8 cellular contexts compared by ENCODE assay signal in the genomic region with DNA sequence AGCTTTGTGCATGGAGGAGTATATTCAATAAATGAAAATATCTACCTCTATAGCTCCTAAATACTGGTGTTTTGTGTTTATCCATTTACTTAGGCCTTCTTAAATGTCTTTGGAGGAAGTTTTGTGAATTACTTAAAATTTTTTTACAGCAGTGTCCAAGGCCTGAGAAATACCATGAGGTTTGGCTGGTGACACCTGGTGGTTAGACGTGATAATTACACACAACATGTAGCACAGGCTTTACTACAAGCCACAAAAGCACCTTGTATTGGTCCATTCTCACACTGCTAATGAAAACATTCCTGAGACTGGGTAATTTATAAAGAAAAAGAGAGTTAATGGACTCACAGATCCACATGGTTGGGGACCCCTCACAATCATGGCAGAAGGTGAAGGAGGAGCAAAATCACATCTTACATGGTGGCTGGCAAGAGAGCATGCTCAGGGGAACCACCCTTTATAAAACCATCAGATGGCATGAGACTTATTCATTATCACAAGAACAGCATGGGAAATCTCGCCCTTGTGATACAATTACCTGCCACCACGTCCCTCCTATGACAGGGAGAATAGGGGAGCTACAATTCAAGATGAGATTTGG. TPM values are rescaled to one million over a fixed set of nuclear protein-coding genes. Genes with fewer than 3 reads are reported as not detected.
A peak's percentile ranks its signal among the peaks of the same experiment; 100 is the strongest.
DNase-seq lines count a peak whose midpoint lies in the region; ATAC-seq, FAIRE-seq and TF ChIP-seq lines count a peak whose summit lies in the region.

No MANE protein-coding gene starts in this region.

- H3K4me1 ChIP-seq in HEK293 (ENCODE audit: control insufficient read depth, insufficient read depth, low read length) = no peaks in the 10 kb centered on the region
- no peaks in the 10 kb centered on the region for H3K4me1 ChIP-seq in left lung

- H3K4me3 Mint-ChIP-seq in stimulated activated naive CD8-positive, alpha-beta T cell treated with anti-CD3 and anti-CD28 coated beads, Interleukin-15, amount 100 ng/mL, for 72 hours = no peak overlapping the region

- peak; percentile 98 for ATAC-seq in left lung
- peak; percentile 82 for ATAC-seq in stimulated activated naive CD8-positive, alpha-beta T cell treated with anti-CD3 and anti-CD28 coated beads, Interleukin-15, amount 100 ng/mL, for 72 hours

- H3K9me3 Mint-ChIP-seq in stimulated activated naive CD8-positive, alpha-beta T cell treated with anti-CD3 and anti-CD28 coated beads, Interleukin-15, amount 100 ng/mL, for 72 hours = no peaks in the 10 kb centered on the region

- H3K79me2 ChIP-seq in SU-DHL-6 (ENCODE audit: insufficient read depth, low read length) = no peaks in the 10 kb centered on the region

- H3K4me1 Mint-ChIP-seq in stimulated activated naive CD8-positive, alpha-beta T cell treated with anti-CD3 and anti-CD28 coated beads, Interleukin-15, amount 100 ng/mL, for 72 hours = no peaks in the 10 kb centered on the region

- TF ChIP-seq CTCF in GM10248 (IDR thresholded peaks at IDR 0.05; ENCODE audit: control extremely low read depth, extremely low read depth, low read depth, missing control alignments) = peak; percentile 51
- no peak for TF ChIP-seq CTCF in HEK293 (tag by site-specific recombination; IDR thresholded peaks at IDR 0.05)
- TF ChIP-seq CTCF in SU-DHL-6 (IDR thresholded peaks at IDR 0.05; ENCODE audit: insufficient read depth, low read length, poor library complexity, severe bottlenecking) = peak; percentile 58
- TF ChIP-seq CTCF in choroid plexus epithelial cell (conservative IDR thresholded peaks at IDR 0.05; ENCODE audit: low read depth, low read length) = peak; percentile 73
- peak; percentile 68 to 72 for TF ChIP-seq CTCF in left lung (IDR thresholded peaks at IDR 0.05)

- no peak overlapping the region for H3K4me2 ChIP-seq in SU-DHL-6 (ENCODE audit: low read depth, low read length, poor library complexity, severe bottlenecking)

- no peaks in the 10 kb centered on the region for H3F3A ChIP-seq in SU-DHL-6 (ENCODE audit: insufficient read depth)

- H3K4me3 ChIP-seq in HEK293 (ENCODE audit: low read depth, low read length) (no peak overlapping the region), SU-DHL-6 (ENCODE audit: insufficient read depth, low read length, poor library complexity, severe bottlenecking) (no peak overlapping the region), choroid plexus epithelial cell (ENCODE audit: low read depth, low read length) (no peak overlapping the region), left lung (no peak overlapping the region)

- H3K9me2 ChIP-seq in SU-DHL-6 (replicated peaks; ENCODE audit: insufficient read depth, low read length) = no peaks in the 10 kb centered on the region

- peak; percentile 95 for FAIRE-seq in A204.1 (lab: Jason Lieb, UNC)

- no peaks in the 10 kb centered on the region for H4K20me1 ChIP-seq in SU-DHL-6 (ENCODE audit: low read depth, low read length)

- CTCF ChIA-PET in GM10248 (lab: Yijun Ruan, JAX) (interaction anchor here (0.7 to 4.1 kb wide), 37 partner anchors 9 to 371 kb away, joined by 3 to 82 read pairs (median 4); partner anchors contain the start of genes HYAL4 and WASL), HEK293 (lab: Yijun Ruan, JAX) (interaction anchor here (0.6 to 4.1 kb wide), 43 partner anchors 8 to 371 kb away, joined by 3 to 73 read pairs (median 4); partner anchors contain the start of gene WASL)

- H2AFZ ChIP-seq in SU-DHL-6 (ENCODE audit: low read depth, low read length, severe bottlenecking) = no peak overlapping the region

- intact Hi-C loops in left lung (cut with DNase I) = loop anchor here in 1 of 2 donors (10.0 kb wide), 2 partner anchors 71 to 181 kb away; no protein-coding TSS in a partner anchor

- H3K27ac ChIP-seq in HEK293 (ENCODE audit: extremely low read depth, low read depth, low read length) (no peak overlapping the region), SU-DHL-6 (ENCODE audit: low read depth, low read length) (no peak overlapping the region), left lung (no peak overlapping the region)

- peak overlapping the region in 1 of 2 donors; percentile 40 for H3K27ac Mint-ChIP-seq in stimulated activated naive CD8-positive, alpha-beta T cell treated with anti-CD3 and anti-CD28 coated beads, Interleukin-15, amount 100 ng/mL, for 72 hours

- no peaks in the 10 kb centered on the region for H3K27me3 ChIP-seq in SU-DHL-6 (ENCODE audit: low read length)
- no peaks in the 10 kb centered on the region for H3K27me3 ChIP-seq in left lung

- no peaks in the 10 kb centered on the region for H3K9me3 ChIP-seq in HEK293 (ENCODE audit: control insufficient read depth, insufficient read depth, low read depth, low read length)
- H3K9me3 ChIP-seq in SU-DHL-6 (ENCODE audit: insufficient read depth, low read length) = no peaks in the 10 kb centered on the region
- no peaks in the 10 kb centered on the region for H3K9me3 ChIP-seq in left lung

- DNase-seq in GM10248 (ENCODE audit: extremely low spot score) = peak; percentile 24
- peak; percentile 69 for DNase-seq in M059J (ENCODE audit: low read depth)
- peak; percentile 90 for DNase-seq in choroid plexus epithelial cell (ENCODE audit: low read depth)
- no peak for DNase-seq in left lung
- DNase-seq in stimulated activated naive CD8-positive, alpha-beta T cell treated with anti-CD3 and anti-CD28 coated beads, Interleukin-15, amount 100 ng/mL, for 72 hours = peak; percentile 31 to 38

- H3K27me3 Mint-ChIP-seq in stimulated activated naive CD8-positive, alpha-beta T cell treated with anti-CD3 and anti-CD28 coated beads, Interleukin-15, amount 100 ng/mL, for 72 hours = peaks cover 26% of the 10 kb centered on the region

- no peaks in the 10 kb centered on the region for H3K36me3 ChIP-seq in HEK293 (ENCODE audit: control insufficient read depth in 2 of 2, insufficient read depth in 1 of 2, low read length in 2 of 2)
- H3K36me3 ChIP-seq in SU-DHL-6 (ENCODE audit: low read length) = no peaks in the 10 kb centered on the region
- no peaks in the 10 kb centered on the region for H3K36me3 ChIP-seq in left lung

- POLR2A ChIA-PET in GM10248 (lab: Yijun Ruan, JAX) (no interaction called here), HEK293 (lab: Yijun Ruan, JAX) (interaction anchor here (0.9 kb wide), 1 partner anchor 117 kb away, joined by 3 read pairs; the partner anchor contains the start of gene WASL)

- no peak overlapping the region for H3K9ac ChIP-seq in SU-DHL-6 (ENCODE audit: low read length)

TF ChIP-seq in HEK293, 187 proteins besides CTCF, POLR2A, EP300 and RAD21:
- TF ChIP-seq ZNF571 (tag by site-specific recombination; IDR thresholded peaks at IDR 0.05) (no peak), ZNF707 (tag by site-specific recombination; IDR thresholded peaks at IDR 0.05) (no peak), ZFP69B (tag by site-specific recombination; IDR thresholded peaks at IDR 0.05) (no peak), FEZF1 (tag by site-specific recombination; IDR thresholded peaks at IDR 0.05) (no peak), ZNF660 (tag by site-specific recombination; IDR thresholded peaks at IDR 0.05) (0 out of 2 replicates have a peak, but pooled peaks have one; percentile 20), ZNF654 (tag by site-specific recombination; IDR thresholded peaks at IDR 0.05; ENCODE audit: low read depth) (peak; percentile 58)
TF ChIP-seq in HEK293: peak in this region for 2.

RNA-seq across cellular contexts. Expression of gene HYAL4, which starts 20.6 kb away (rescaled TPM):
- total RNA-seq in M059J (2014; rRNA removed; shearing (Covaris generic)) = not detected in 2 replicates
- total RNA-seq in left lung = not detected

RNA-seq across cellular contexts. Expression of gene SPAM1, which starts 59.4 kb away (rescaled TPM):
- not detected in 2 replicates for total RNA-seq in M059J (2014; rRNA removed; shearing (Covaris generic))
- not detected for total RNA-seq in left lung

Comparison
In these comparisons a context has a peak if more than half of its experiments do, and no peak if none do; other contexts are left out.
1. DNase-seq: peak in GM10248 (single experiment), M059J (single experiment), choroid plexus epithelial cell (single experiment) and stimulated activated naive CD8-positive, alpha-beta T cell treated with anti-CD3 and anti-CD28 coated beads, Interleukin-15, amount 100 ng/mL, for 72 hours (2 of 2); none in left lung (0 of 2).